In the genomic region with DNA sequence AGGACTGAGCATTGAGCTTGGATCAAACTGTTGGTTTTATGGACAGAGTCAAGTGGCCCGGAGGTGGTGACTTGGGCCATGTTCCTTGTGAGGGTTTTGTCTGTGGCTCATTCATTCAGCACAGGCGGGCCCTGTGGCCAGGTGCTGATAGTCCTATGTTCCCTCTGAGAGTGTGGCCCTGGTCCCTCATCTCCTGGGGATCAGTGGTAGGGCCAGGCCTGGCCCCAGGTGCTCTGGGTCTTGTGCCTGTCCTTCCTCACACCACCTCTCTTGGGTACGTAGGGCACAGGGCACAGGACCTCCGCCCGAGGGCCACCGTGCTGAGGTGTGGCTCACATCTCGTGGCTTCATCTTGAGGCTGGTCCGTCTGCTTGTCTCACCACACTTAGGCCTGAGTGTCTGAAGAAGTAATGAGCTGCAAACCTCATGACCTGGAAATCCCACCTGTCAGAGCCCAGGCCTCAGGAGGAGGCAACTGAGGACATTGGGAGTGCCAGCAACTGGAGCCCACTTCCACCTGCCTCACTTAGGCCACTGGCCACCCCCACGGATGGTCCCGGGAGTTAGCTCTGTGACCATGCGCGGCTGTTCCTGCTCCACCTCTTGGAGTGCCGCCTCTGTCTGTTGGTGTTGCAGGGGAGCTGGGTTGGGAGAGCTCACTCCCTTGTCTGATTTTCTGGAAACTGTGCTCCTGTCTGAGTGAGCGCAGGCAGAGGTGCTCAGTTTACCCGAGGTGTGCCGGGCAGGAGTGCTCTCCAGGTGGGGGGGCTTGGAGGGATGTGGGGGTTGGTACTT, we compare ENCODE assay signal across 13 cellular contexts.
"Had no signal": no experiment of that assay in that cellular context is flagged by ENCODE, and none has a peak within 500 bp of the region (broad histone marks: within the 10 kb centered on the region; RNA-seq: fewer than 3 reads in every experiment).

No MANE protein-coding gene starts in this region.

- H3K9me3 ChIP-seq: colonic mucosa, tibial artery had no signal

- H3K4me3 ChIP-seq: colonic mucosa, tibial artery had no signal

- H3K36me3 Mint-ChIP-seq: activated naive CD4-positive, alpha-beta T cell treated with anti-CD3 and anti-CD28 coated beads, Interleukin-2, amount 50 U/mL, for 72 hours had no signal

- H3K27me3 ChIP-seq: colonic mucosa, tibial artery had no signal

- ATAC-seq: activated naive CD4-positive, alpha-beta T cell treated with anti-CD3 and anti-CD28 coated beads, Interleukin-2, amount 50 U/mL, for 72 hours; sciatic nerve had no signal

- H3K9me3 Mint-ChIP-seq: activated naive CD4-positive, alpha-beta T cell treated with anti-CD3 and anti-CD28 coated beads, Interleukin-2, amount 50 U/mL, for 72 hours; nephron had no signal

- H3K36me3 ChIP-seq: colonic mucosa had no signal

- H3K4me3 Mint-ChIP-seq: immature natural killer cell, nephron had no signal

- H3K4me1 ChIP-seq: colonic mucosa had no signal

- H3K27ac ChIP-seq: colonic mucosa, tibial artery had no signal

- DNase-seq: activated CD4-positive, alpha-beta T cell treated with anti-CD3 and anti-CD28 coated beads, Interleukin-2, amount 50 U/mL, for 4 hours; activated CD4-positive, CD25-positive, alpha-beta regulatory T cell treated with anti-CD3 and anti-CD28 coated beads, Interleukin-2, amount 50 U/mL, for 72 hours; activated effector memory CD4-positive, alpha-beta T cell treated with Interleukin-2 at 50 U/mL for 16 hours; colonic mucosa; foreskin fibroblast; immature natural killer cell; mesendoderm; stimulated activated CD4-positive, alpha-beta T cell treated with anti-CD3 and anti-CD28 coated beads, Interleukin-1b, Interleukin-23, amount 100 ng/mL, for 48 hours; T-helper 9 cell; tibial artery had no signal
